ENCODE assay signal across 9 cellular contexts in genomic region chr10:75283150-75284096, GRCh38. TPM values are rescaled to one million over a fixed set of nuclear protein-coding genes. Genes with fewer than 3 reads are reported as not detected.
DNase-seq lines count a peak whose midpoint lies in the region; ATAC-seq, FAIRE-seq and TF ChIP-seq lines count a peak whose summit lies in the region.
"Had no signal": no experiment of that assay in that cellular context is flagged by ENCODE, and none has a peak within 500 bp of the region (broad histone marks: within the 10 kb centered on the region; RNA-seq: fewer than 3 reads in every experiment).

No MANE protein-coding gene starts in this region.

- H3K4me1 ChIP-seq in heart left ventricle: peaks cover 0 to 15% (median 7%) of the 10 kb centered on the region in 12 donors
- no peaks in the 10 kb centered on the region for H3K4me1 ChIP-seq in pancreas
- H3K4me1 ChIP-seq in CD4-positive, alpha-beta memory T cell (ENCODE audit: insufficient read depth, low read length): no peaks in the 10 kb centered on the region

- TF ChIP-seq POLR2A in heart left ventricle (IDR thresholded peaks at IDR 0.05): peak in 1 of 2 donors; percentile 18

- no peaks in the 10 kb centered on the region for H3K36me3 ChIP-seq in heart left ventricle
- H3K36me3 ChIP-seq in pancreas: no peaks in the 10 kb centered on the region
- H3K36me3 ChIP-seq in CD4-positive, alpha-beta memory T cell (ENCODE audit: insufficient read depth, low read length): no peaks in the 10 kb centered on the region

- TF ChIP-seq CTCF in heart left ventricle (IDR thresholded peaks at IDR 0.05): no peak
- TF ChIP-seq CTCF in pancreas (IDR thresholded peaks at IDR 0.05): no peak

- POLR2A ChIA-PET in CD4-positive, alpha-beta memory T cell (lab: Charles Lee; ENCODE audit: partially characterized antibody): interaction anchor here (1.2 kb wide), 1 partner anchor 11 kb away, joined by 3 read pairs; no protein-coding TSS in a partner anchor

- H3K27me3 ChIP-seq in heart left ventricle (no peaks in the 10 kb centered on the region), pancreas (no peaks in the 10 kb centered on the region)
- no peaks in the 10 kb centered on the region for H3K27me3 ChIP-seq in CD4-positive, alpha-beta memory T cell (ENCODE audit: insufficient read depth, low read length)

- H3K9me3 Mint-ChIP-seq in CD4-positive, alpha-beta memory T cell: peaks cover 0 to 3% (median 0%) of the 10 kb centered on the region in 8 donors
- H3K9me3 Mint-ChIP-seq: activated T-cell treated with anti-CD3 and anti-CD28 coated beads, Interleukin-2, amount 50 U/mL, for 72 hours had no signal

- intact Hi-C loops in heart left ventricle (cut with DNase I): no loop called here
- intact Hi-C loops in pancreas (cut with DNase I): no loop called here
- intact Hi-C loops in CD4-positive, alpha-beta memory T cell (cut with micrococcal nuclease): no loop called here

- H3K4me3 Mint-ChIP-seq in CD4-positive, alpha-beta memory T cell: no peak overlapping the region
- H3K4me3 Mint-ChIP-seq: activated T-cell treated with anti-CD3 and anti-CD28 coated beads, Interleukin-2, amount 50 U/mL, for 72 hours had no signal

- H3K4me3 ChIP-seq in heart left ventricle (peak overlapping the region in 7 of 12 donors; percentile 27 to 47 (median 37)), pancreas (no peak overlapping the region)
- no peak overlapping the region for H3K4me3 ChIP-seq in CD4-positive, alpha-beta memory T cell (ENCODE audit: low read length in 2 of 2)

- H3K27me3 Mint-ChIP-seq in CD4-positive, alpha-beta memory T cell: peaks cover 13 to 39% of the 10 kb centered on the region in 2 donors

- WGBS in heart left ventricle, 4 donors: 18 to 24% (median 19%) methylated on average over 20 to 21 of the region's 21 CpGs
- 49 to 50% methylated on average over 21 of the region's 21 CpGs for WGBS in pancreas, 2 donors

- peak; percentile 67 to 82 (median 74) for ATAC-seq in heart left ventricle
- peak; percentile 77 to 83 (median 82) for ATAC-seq in pancreas
- no peak for ATAC-seq in HG03520 (IDR thresholded peaks at IDR 0.05; ENCODE audit: unreplicated experiment)
- no peak for ATAC-seq in HG03378 (IDR thresholded peaks at IDR 0.05; ENCODE audit: unreplicated experiment)
- ATAC-seq: activated T-cell treated with anti-CD3 and anti-CD28 coated beads, Interleukin-2, amount 50 U/mL, for 72 hours had no signal

- H3K9me3 ChIP-seq in heart left ventricle (no peaks in the 10 kb centered on the region), pancreas (no peaks in the 10 kb centered on the region)
- H3K9me3 ChIP-seq in CD4-positive, alpha-beta memory T cell (ENCODE audit: control insufficient read depth in 1 of 2, low read length in 2 of 2): no peaks in the 10 kb centered on the region

- H3K36me3 Mint-ChIP-seq in CD4-positive, alpha-beta memory T cell: no peaks in the 10 kb centered on the region

- H3K27ac Mint-ChIP-seq in CD4-positive, alpha-beta memory T cell: no peak overlapping the region
- H3K27ac Mint-ChIP-seq: activated T-cell treated with anti-CD3 and anti-CD28 coated beads, Interleukin-2, amount 50 U/mL, for 72 hours had no signal

- no peak for FAIRE-seq in pancreas (lab: Jason Lieb, UNC)

- CTCF ChIA-PET in CD4-positive, alpha-beta memory T cell (lab: Charles Lee; ENCODE audit: partially characterized antibody): interaction anchor here (0.9 kb wide), 1 partner anchor 8 kb away, joined by 3 read pairs; no protein-coding TSS in a partner anchor

- H3K27ac ChIP-seq in heart left ventricle (peak overlapping the region in 8 of 12 donors; percentile 28 to 74 (median 68)), pancreas (peak overlapping the region; percentile 29 to 71 (median 46))
- H3K27ac ChIP-seq in CD4-positive, alpha-beta memory T cell (ENCODE audit: low read depth, low read length): no peak overlapping the region

- peak; percentile 81 for DNase-seq in GM04504 (ENCODE audit: low read depth)
- peak; percentile 72 for DNase-seq in RPMI7951 (ENCODE audit: low read depth)
- peak in 2 of 5 donors; percentile 29 to 50 for DNase-seq in heart left ventricle
- peak in 2 of 6 donors; percentile 56 to 65 for DNase-seq in pancreas
- no peak for DNase-seq in stimulated activated CD4-positive, alpha-beta T cell treated with anti-CD3 and anti-CD28 coated beads, Interleukin-15, amount 100 ng/mL, for 24 hours
- no peak for DNase-seq in CD4-positive, alpha-beta memory T cell
- DNase-seq: activated T-cell treated with anti-CD3 and anti-CD28 coated beads, Interleukin-2, amount 50 U/mL, for 72 hours had no signal

- no peaks in the 10 kb centered on the region for H3K4me1 Mint-ChIP-seq in CD4-positive, alpha-beta memory T cell

RNA-seq across cellular contexts. Expression of gene COMTD1, which starts 47.7 kb away (rescaled TPM):
- 3.5 and 9.1 TPM in 2 replicates for total RNA-seq in RPMI7951 (2014; rRNA removed; shearing (Covaris generic))
- total RNA-seq in heart left ventricle: 10 to 100 TPM; 20.8 to 75.0 (median 37.0) TPM
- 100 to 1,000 TPM in 1 of 2 donors, 10 to 100 TPM in 1; 57.9 to 124 TPM for polyA plus RNA-seq in heart left ventricle
- 10 to 100 TPM; 54.1 to 99.4 (median 64.0) TPM for total RNA-seq in pancreas
- 100 to 1,000 TPM; 153 to 318 TPM for polyA plus RNA-seq in pancreas
- total RNA-seq in CD4-positive, alpha-beta memory T cell: 10 to 100 TPM; 12.7 to 15.4 TPM
- polyA plus RNA-seq in CD4-positive, alpha-beta memory T cell: 10 to 100 TPM; 22.3 TPM

Comparison
In these comparisons a context has a peak if more than half of its experiments do, and no peak if none do; other contexts are left out.
1. DNase-seq: peak in GM04504 (single experiment) and RPMI7951 (single experiment); none in stimulated activated CD4-positive, alpha-beta T cell treated with anti-CD3 and anti-CD28 coated beads, Interleukin-15, amount 100 ng/mL, for 24 hours (single experiment) and CD4-positive, alpha-beta memory T cell (0 of 5).
2. ATAC-seq: peak in heart left ventricle (4 of 4) and pancreas (4 of 4); none in HG03520 (single experiment) and HG03378 (single experiment).
3. H3K4me3 ChIP-seq: peak in heart left ventricle (7 of 12); none in pancreas (0 of 4) and CD4-positive, alpha-beta memory T cell (0 of 2).